10 cellular contexts compared by ENCODE assay signal in genomic region chr1:230185076-230186001, GRCh38.
DNase-seq lines count a peak whose midpoint lies in the region; ATAC-seq and TF ChIP-seq lines count a peak whose summit lies in the region.
"Had no signal": no experiment of that assay in that cellular context is flagged by ENCODE, and none has a peak within 500 bp of the region (broad histone marks: within the 10 kb centered on the region; RNA-seq: fewer than 3 reads in every experiment).

No MANE protein-coding gene starts in this region.

- H3K27me3 ChIP-seq in ACC112 (ENCODE audit: insufficient read depth, low read length) (no peaks in the 10 kb centered on the region), liver (ENCODE audit: control insufficient read depth in 4 of 4, insufficient read depth in 4 of 4, low read length in 3 of 4) (no peaks in the 10 kb centered on the region)
- H3K27me3 ChIP-seq: foreskin keratinocyte had no signal

- POLR2A ChIA-PET in HEK293 (lab: Yijun Ruan, JAX) = interaction anchor here (0.5 kb wide), 2 partner anchors 51 to 683 kb away, joined by 3 to 4 read pairs; no protein-coding TSS in a partner anchor
- POLR2A ChIA-PET in naive thymus-derived CD8-positive, alpha-beta T cell (lab: Charles Lee) = no interaction called here

- TF ChIP-seq CTCF in HEK293 (tag by site-specific recombination; IDR thresholded peaks at IDR 0.05) = no peak
- TF ChIP-seq CTCF in liver (IDR thresholded peaks at IDR 0.05; ENCODE audit: low read depth, low read length, missing input control) = no peak

- WGBS in liver = 45% methylated on average over 10 of the region's 10 CpGs

- H2AFZ ChIP-seq in ACC112 (ENCODE audit: low read length, unreplicated experiment) = no peak overlapping the region

- H3K4me1 ChIP-seq in ACC112 (ENCODE audit: control insufficient read depth, insufficient read depth, low read length, unreplicated experiment) (peaks cover 22% of the 10 kb centered on the region), HEK293 (ENCODE audit: control insufficient read depth, insufficient read depth, low read length) (peaks cover 22% of the 10 kb centered on the region), liver (ENCODE audit: control insufficient read depth in 4 of 4, insufficient read depth in 4 of 4, low read length in 3 of 4) (peaks cover 0 to 18% (median 5%) of the 10 kb centered on the region in 4 donors)

- H3K27me3 Mint-ChIP-seq in activated T-helper 17 cell treated with anti-CD3 and anti-CD28 coated beads, Interleukin-2, amount 50 U/mL, for 72 hours = no peaks in the 10 kb centered on the region
- H3K27me3 Mint-ChIP-seq in naive thymus-derived CD8-positive, alpha-beta T cell = no peaks in the 10 kb centered on the region

- CTCF ChIA-PET in HEK293 (lab: Yijun Ruan, JAX) = interaction anchor here (0.8 to 1.2 kb wide), 3 partner anchors 12 to 60 kb away, joined by 3 read pairs; no protein-coding TSS in a partner anchor

- H3K36me3 ChIP-seq in ACC112 (ENCODE audit: insufficient read depth, low read length) = peaks cover 9% of the 10 kb centered on the region
- peaks cover 0 to 3% of the 10 kb centered on the region in 2 experiments; a peak in 1 of 3 replicates for H3K36me3 ChIP-seq in HEK293 (ENCODE audit: control insufficient read depth in 2 of 2, insufficient read depth in 1 of 2, low read length in 2 of 2)
- peaks cover 0 to 4% (median 1%) of the 10 kb centered on the region in 4 donors for H3K36me3 ChIP-seq in liver (ENCODE audit: control insufficient read depth in 4 of 4, insufficient read depth in 3 of 4, low read depth in 1 of 4, low read length in 3 of 4)

- ATAC-seq in activated T-helper 17 cell treated with anti-CD3 and anti-CD28 coated beads, Interleukin-2, amount 50 U/mL, for 72 hours (replicated peaks) = no peak
- no peak for ATAC-seq in naive thymus-derived CD8-positive, alpha-beta T cell

- peaks cover 36% of the 10 kb centered on the region for H3K4me1 Mint-ChIP-seq in activated T-helper 17 cell treated with anti-CD3 and anti-CD28 coated beads, Interleukin-2, amount 50 U/mL, for 72 hours
- H3K4me1 Mint-ChIP-seq in naive thymus-derived CD8-positive, alpha-beta T cell = peaks cover 22 to 57% (median 53%) of the 10 kb centered on the region in 4 donors

- H3K9me3 Mint-ChIP-seq in activated T-helper 17 cell treated with anti-CD3 and anti-CD28 coated beads, Interleukin-2, amount 50 U/mL, for 72 hours = no peaks in the 10 kb centered on the region
- peaks cover 0 to 11% (median 5%) of the 10 kb centered on the region in 9 donors for H3K9me3 Mint-ChIP-seq in naive thymus-derived CD8-positive, alpha-beta T cell

- peaks cover 66% of the 10 kb centered on the region for H3K36me3 Mint-ChIP-seq in activated T-helper 17 cell treated with anti-CD3 and anti-CD28 coated beads, Interleukin-2, amount 50 U/mL, for 72 hours (ENCODE audit: low read depth)
- peaks cover 11 to 29% (median 21%) of the 10 kb centered on the region in 3 donors for H3K36me3 Mint-ChIP-seq in naive thymus-derived CD8-positive, alpha-beta T cell

- H3K9me3 ChIP-seq in HEK293 (ENCODE audit: control insufficient read depth, insufficient read depth, low read depth, low read length) = no peaks in the 10 kb centered on the region
- H3K9me3 ChIP-seq in liver (ENCODE audit: control insufficient read depth in 4 of 4, low read length in 3 of 4) = no peaks in the 10 kb centered on the region

- peak overlapping the region; percentile 13 for H3K4me3 Mint-ChIP-seq in activated T-helper 17 cell treated with anti-CD3 and anti-CD28 coated beads, Interleukin-2, amount 50 U/mL, for 72 hours
- peak overlapping the region in 1 of 10 donors; percentile 1 for H3K4me3 Mint-ChIP-seq in naive thymus-derived CD8-positive, alpha-beta T cell

- H3K4me3 ChIP-seq in ACC112 (ENCODE audit: low read depth, low read length) = no peak overlapping the region
- H3K4me3 ChIP-seq in HEK293 (ENCODE audit: low read depth, low read length) = no peak overlapping the region
- no peak overlapping the region for H3K4me3 ChIP-seq in liver (ENCODE audit: low read depth in 1 of 3, low read length in 3 of 3)

- no peak for DNase-seq in stimulated activated CD4-positive, alpha-beta T cell treated with anti-CD3 and anti-CD28 coated beads, Interleukin-12 subunit alpha, Interleukin-12 subunit beta, amount 100 ng/mL, for 4 hours
- DNase-seq in kidney glomerular epithelial cell (lab: John Stamatoyannopoulos, UW) = no peak
- no peak for DNase-seq in stimulated activated naive CD4-positive, alpha-beta T cell treated with Interleukin-2 at 50 U/mL for 16 hours (lab: John Stamatoyannopoulos, UW)
- no peak for DNase-seq in naive thymus-derived CD8-positive, alpha-beta T cell
- DNase-seq: activated gamma-delta T cell treated with Interleukin-2 at 50 U/mL for 16 hours had no signal

- H3K79me2 ChIP-seq in ACC112 (ENCODE audit: control insufficient read depth, insufficient read depth, low read length, unreplicated experiment) = peaks cover 56% of the 10 kb centered on the region

- peak overlapping the region; percentile 1 to 82 for H3K9ac ChIP-seq in liver (ENCODE audit: low read depth in 1 of 2, low read length in 2 of 2)

- H3K27ac Mint-ChIP-seq in activated T-helper 17 cell treated with anti-CD3 and anti-CD28 coated beads, Interleukin-2, amount 50 U/mL, for 72 hours = peak overlapping the region; percentile 87
- peak overlapping the region in 4 of 10 donors; percentile 1 to 38 (median 11) for H3K27ac Mint-ChIP-seq in naive thymus-derived CD8-positive, alpha-beta T cell

- H3K27ac ChIP-seq in ACC112 (ENCODE audit: low read depth, low read length) (peak overlapping the region; percentile 44; the same call in 1 of the 2 replicates), HEK293 (ENCODE audit: extremely low read depth, low read depth, low read length) (no peak overlapping the region), liver (ENCODE audit: low read depth in 1 of 2, low read length in 2 of 2) (peak overlapping the region in 1 of 2 donors; percentile 64)
- H3K27ac ChIP-seq: foreskin keratinocyte had no signal

- TF ChIP-seq RAD21 in liver (IDR thresholded peaks at IDR 0.05) = no peak

TF ChIP-seq in HEK293, 187 proteins besides CTCF, POLR2A, EP300 and RAD21 (continues in another document):
- TF ChIP-seq ZNF777 (tag by site-specific recombination; IDR thresholded peaks at IDR 0.05; ENCODE audit: borderline replicate concordance) = no peak
- peak; percentile 96 for TF ChIP-seq GLIS1 (tag by site-specific recombination; IDR thresholded peaks at IDR 0.05)
- TF ChIP-seq PRDM10 (tag by site-specific recombination; IDR thresholded peaks at IDR 0.05) = peak; percentile 82

TF ChIP-seq in liver, 16 proteins besides CTCF, POLR2A, EP300 and RAD21:
- no peak for TF ChIP-seq TAF1 (conservative IDR thresholded peaks at IDR 0.05)
- TF ChIP-seq SP1 (IDR thresholded peaks at IDR 0.05) = no peak
- TF ChIP-seq FOXA2 (IDR thresholded peaks at IDR 0.05) = no peak
